ENCODE assay signal across 8 cellular contexts in genomic region chr7:90346326-90347125, GRCh38. TPM values are rescaled to one million over a fixed set of nuclear protein-coding genes. Genes with fewer than 3 reads are reported as not detected.
DNase-seq lines count a peak whose midpoint lies in the region; ATAC-seq and TF ChIP-seq lines count a peak whose summit lies in the region.

GTPBP10 (plus strand) TSS chr7:90346716; CDS start chr7:90346742, 26 bp downstream.

- peak within 1 kb of the TSS; percentile 84 for H3K4me2 ChIP-seq in SK-N-SH

- POLR2A ChIA-PET in SK-N-SH (lab: Yijun Ruan, JAX): interaction anchor here (1.0 kb wide), 1 partner anchor 43 kb away, joined by 4 read pairs; no protein-coding TSS in a partner anchor

- H3K4me1 Mint-ChIP-seq in activated naive CD4-positive, alpha-beta T cell treated with anti-CD3 and anti-CD28 coated beads, Interleukin-2, amount 50 U/mL, for 24 hours: peaks cover 54% of the 10 kb centered on the region

- WGBS in SK-N-SH (ENCODE audit: low lambda C conversion rate): 2% methylated on average over 38 of the region's 38 CpGs
- WGBS in testis, 2 donors: 0% methylated on average over 19 to 38 of the region's 38 CpGs

- peak; percentile 80 for TF ChIP-seq CTCF in GM10266 (IDR thresholded peaks at IDR 0.05; ENCODE audit: control insufficient read depth, insufficient read depth, low read depth, missing control alignments)
- TF ChIP-seq CTCF in SK-N-SH (IDR thresholded peaks at IDR 0.05): peak; percentile 84
- TF ChIP-seq CTCF in omental fat pad (IDR thresholded peaks at IDR 0.05): peak in 1 of 3 donors; percentile 11
- peak; percentile 58 to 80 (median 70) for TF ChIP-seq CTCF in testis (IDR thresholded peaks at IDR 0.05)

- H3K9me2 ChIP-seq in SK-N-SH: no peaks in the 10 kb centered on the region

- peak; percentile 51 for TF ChIP-seq RAD21 in SK-N-SH (IDR thresholded peaks at IDR 0.05; ENCODE audit: low read length)

- H3K36me3 ChIP-seq in SK-N-SH (replicated peaks in 1 of 2; ENCODE audit: control insufficient read depth in 1 of 2, insufficient read depth in 2 of 2, low read length in 1 of 2): peaks cover 0 to 4% of the 10 kb centered on the region in 2 experiments
- H3K36me3 ChIP-seq in testis (ENCODE audit: low read depth, missing control alignments): no peaks in the 10 kb centered on the region

- H3K4me3 ChIP-seq in SK-N-SH (ENCODE audit: low read depth in 2 of 2, low read length in 1 of 2): peak within 1 kb of the TSS; percentile 81 to 95
- peak within 1 kb of the TSS; percentile 82 for H3K4me3 ChIP-seq in testis

- H3K27ac ChIP-seq in SK-N-SH (ENCODE audit: low read depth in 2 of 2, low read length in 1 of 2): peak within 1 kb of the TSS; percentile 74 to 89
- H3K27ac ChIP-seq in testis: peak within 1 kb of the TSS; percentile 51 to 83

- H3K9me3 ChIP-seq in SK-N-SH: no peaks in the 10 kb centered on the region
- no peaks in the 10 kb centered on the region for H3K9me3 ChIP-seq in testis

- peaks cover 6% of the 10 kb centered on the region for H3F3A ChIP-seq in SK-N-SH (replicated peaks; ENCODE audit: insufficient read depth)

- peaks cover 14% of the 10 kb centered on the region for H3K36me3 Mint-ChIP-seq in activated naive CD4-positive, alpha-beta T cell treated with anti-CD3 and anti-CD28 coated beads, Interleukin-2, amount 50 U/mL, for 24 hours

- H2AFZ ChIP-seq in SK-N-SH (ENCODE audit: low read depth): peak within 1 kb of the TSS; percentile 100

- H4K20me1 ChIP-seq in SK-N-SH (ENCODE audit: insufficient read depth): no peaks in the 10 kb centered on the region

- H3K9ac ChIP-seq in SK-N-SH: peak within 1 kb of the TSS; percentile 91

- intact Hi-C loops in testis (cut with DNase I; ENCODE audit: low total_unique reads): no loop called here

- TF ChIP-seq EP300 in SK-N-SH (IDR thresholded peaks at IDR 0.05; ENCODE audit: borderline replicate concordance in 1 of 2, low read depth in 1 of 2, low read length in 1 of 2): no peak

- H3K4me3 Mint-ChIP-seq in activated naive CD4-positive, alpha-beta T cell treated with anti-CD3 and anti-CD28 coated beads, Interleukin-2, amount 50 U/mL, for 24 hours: peak within 1 kb of the TSS; percentile 97

- no peaks in the 10 kb centered on the region for H3K27me3 Mint-ChIP-seq in activated naive CD4-positive, alpha-beta T cell treated with anti-CD3 and anti-CD28 coated beads, Interleukin-2, amount 50 U/mL, for 24 hours

- peak within 1 kb of the TSS; percentile 97 for H3K27ac Mint-ChIP-seq in activated naive CD4-positive, alpha-beta T cell treated with anti-CD3 and anti-CD28 coated beads, Interleukin-2, amount 50 U/mL, for 24 hours

- peak; percentile 96 for ATAC-seq in HG02588 (IDR thresholded peaks at IDR 0.05; ENCODE audit: unreplicated experiment)
- peak; percentile 99 for ATAC-seq in omental fat pad (ENCODE audit: low FRiP score)

- H3K4me1 ChIP-seq in SK-N-SH (ENCODE audit: control insufficient read depth in 1 of 2, insufficient read depth in 2 of 2, low read depth in 1 of 2, low read length in 1 of 2): peaks cover 7 to 15% of the 10 kb centered on the region in 2 experiments; a peak in 3 of 4 replicates
- peaks cover 4% of the 10 kb centered on the region for H3K4me1 ChIP-seq in testis

- no peaks in the 10 kb centered on the region for H3K27me3 ChIP-seq in SK-N-SH (ENCODE audit: insufficient read depth)
- H3K27me3 ChIP-seq in testis: no peaks in the 10 kb centered on the region

- no peaks in the 10 kb centered on the region for H3K9me3 Mint-ChIP-seq in activated naive CD4-positive, alpha-beta T cell treated with anti-CD3 and anti-CD28 coated beads, Interleukin-2, amount 50 U/mL, for 24 hours

- peak; percentile 91 for DNase-seq in GM10266 (ENCODE audit: extremely low spot score)
- DNase-seq in NCI-H1048 (lab: John Stamatoyannopoulos, UW): peak; percentile 82
- peak; percentile 96 for DNase-seq in SK-N-SH
- DNase-seq in glomerular visceral epithelial cell (ENCODE audit: extremely low spot score): peak; percentile 93
- DNase-seq in omental fat pad (ENCODE audit: low spot score): peak; percentile 69
- peak; percentile 95 for DNase-seq in testis

- CTCF ChIA-PET in SK-N-SH (lab: Yijun Ruan, JAX): interaction anchor here (0.7 to 2.1 kb wide), 27 partner anchors 8 to 251 kb away, joined by 3 to 11 read pairs (median 4); partner anchors contain the start of genes CLDN12, FAM237B and STEAP2

- peaks cover 50% of the 10 kb centered on the region for H3K79me2 ChIP-seq in SK-N-SH (ENCODE audit: insufficient read depth)

- peak; percentile 5 for TF ChIP-seq POLR2A in testis (IDR thresholded peaks at IDR 0.05)

TF ChIP-seq in SK-N-SH, 30 proteins besides CTCF, POLR2A, EP300 and RAD21 (continues in another document):
- TF ChIP-seq ELF1 (IDR thresholded peaks at IDR 0.05): peak; percentile 99
- no peak for TF ChIP-seq EZH2phosphoT487 (IDR thresholded peaks at IDR 0.05; ENCODE audit: borderline replicate concordance, low read depth)
- TF ChIP-seq TCF12 (IDR thresholded peaks at IDR 0.05): no peak
- no peak for TF ChIP-seq ZBTB33 (IDR thresholded peaks at IDR 0.05; ENCODE audit: borderline replicate concordance, low read depth)
- TF ChIP-seq RXRA (IDR thresholded peaks at IDR 0.05; ENCODE audit: borderline replicate concordance, low read depth): no peak
- TF ChIP-seq MXI1 (IDR thresholded peaks at IDR 0.05; ENCODE audit: low read depth, low read length): peak; percentile 98
- TF ChIP-seq POLR2AphosphoS5 (IDR thresholded peaks at IDR 0.05; ENCODE audit: low read depth, low read length): peak; percentile 99
- no peak for TF ChIP-seq IRF3 (IDR thresholded peaks at IDR 0.05; ENCODE audit: low read depth, low read length)
- peak; percentile 98 for TF ChIP-seq NRF1 (IDR thresholded peaks at IDR 0.05; ENCODE audit: low read depth, low read length)
- no peak for TF ChIP-seq FOSL2 (IDR thresholded peaks at IDR 0.05; ENCODE audit: borderline replicate concordance, low read depth)
- TF ChIP-seq MEF2A (IDR thresholded peaks at IDR 0.05; ENCODE audit: borderline replicate concordance, low read depth): no peak
- no peak for TF ChIP-seq NFIC (IDR thresholded peaks at IDR 0.05; ENCODE audit: borderline replicate concordance)
- TF ChIP-seq TEAD4 (IDR thresholded peaks at IDR 0.05; ENCODE audit: borderline replicate concordance, insufficient read depth): no peak
- TF ChIP-seq USF2 (IDR thresholded peaks at IDR 0.05; ENCODE audit: borderline replicate concordance, low read depth, low read length): no peak
- TF ChIP-seq RCOR1 (IDR thresholded peaks at IDR 0.05; ENCODE audit: low read length): peak; percentile 70; the same call in 1 of the 2 replicates
- peak; percentile 25; the same call in 1 of the 2 replicates for TF ChIP-seq USF1 (IDR thresholded peaks at IDR 0.05; ENCODE audit: borderline replicate concordance, low read depth)
- peak; percentile 77 for TF ChIP-seq GATA2 (CRISPR knock-in tag; IDR thresholded peaks at IDR 0.05)
- TF ChIP-seq SIN3A (IDR thresholded peaks at IDR 0.05; ENCODE audit: borderline replicate concordance, low read depth, low read length): peak; percentile 98
- TF ChIP-seq TAF1 (IDR thresholded peaks at IDR 0.05; ENCODE audit: borderline replicate concordance, low read depth, low read length): peak; percentile 93
- TF ChIP-seq GABPA (IDR thresholded peaks at IDR 0.05; ENCODE audit: low read depth): peak; percentile 74
- TF ChIP-seq SMC3 (IDR thresholded peaks at IDR 0.05; ENCODE audit: low read depth, low read length): peak; percentile 49

RNA-seq across cellular contexts. Expression of gene GTPBP10, which starts in this region (rescaled TPM):
- 8.5 and 10.9 TPM in 2 replicates for polyA plus RNA-seq in SK-N-SH (2012; rRNA removed)
- polyA plus RNA-seq in SK-N-SH (2012; cell fraction: cytosol; rRNA removed): 14.6 and 24.2 TPM in 2 replicates
- 6.2 and 11.9 TPM in 2 replicates for polyA plus RNA-seq in SK-N-SH (2012; cell fraction: nucleus; rRNA removed)
- total RNA-seq in omental fat pad: 10 to 100 TPM in 2 of 4 donors, 1 to 10 TPM in 2; 8.4 to 28.5 (median 10.5) TPM
- 10 to 100 TPM; 14.6 to 16.6 TPM for total RNA-seq in testis
- polyA plus RNA-seq in testis (ENCODE audit: insufficient read depth, low read depth, low replicate concordance): 25.6 TPM

Comparison
In these comparisons a context has a peak if more than half of its experiments do, and no peak if none do; other contexts are left out.
1. Peak in every context shown above with its lines: DNase-seq, ATAC-seq, H3K4me3 ChIP-seq and H3K27ac ChIP-seq.